Comparison of ENCODE assay signal across 2 cellular contexts in genomic region chr6:56541736-56542366, GRCh38.
TF ChIP-seq lines count a peak whose summit lies in the region.

No MANE protein-coding gene starts in this region.

TF ChIP-seq in HCT116, 20 proteins besides CTCF, POLR2A, EP300 and RAD21 (continued from another document):
- TF ChIP-seq REST (IDR thresholded peaks at IDR 0.05; ENCODE audit: low read depth) (no peak), CEBPB (IDR thresholded peaks at IDR 0.05; ENCODE audit: low read depth) (no peak), EGR1 (IDR thresholded peaks at IDR 0.05; ENCODE audit: low read depth) (no peak), POLR2AphosphoS5 (IDR thresholded peaks at IDR 0.05; ENCODE audit: low read depth, low read length) (no peak), EZH2phosphoT487 (IDR thresholded peaks at IDR 0.05; ENCODE audit: borderline replicate concordance) (no peak), SIN3A (IDR thresholded peaks at IDR 0.05; ENCODE audit: low read depth) (no peak), ZBTB33 (IDR thresholded peaks at IDR 0.05; ENCODE audit: extremely low read depth, insufficient replicate concordance, low read length) (no peak), MAX (IDR thresholded peaks at IDR 0.05) (no peak)

TF ChIP-seq in WTC11, 78 proteins besides CTCF, POLR2A, EP300 and RAD21 (continued from another document):
- TF ChIP-seq PRDM15 (CRISPR knock-in tag; IDR thresholded peaks at IDR 0.05) (no peak), RORB (CRISPR knock-in tag; IDR thresholded peaks at IDR 0.05) (no peak), ETV6 (CRISPR knock-in tag; IDR thresholded peaks at IDR 0.05) (no peak), TEAD1 (CRISPR knock-in tag; IDR thresholded peaks at IDR 0.05) (no peak)
